In the genomic region with DNA sequence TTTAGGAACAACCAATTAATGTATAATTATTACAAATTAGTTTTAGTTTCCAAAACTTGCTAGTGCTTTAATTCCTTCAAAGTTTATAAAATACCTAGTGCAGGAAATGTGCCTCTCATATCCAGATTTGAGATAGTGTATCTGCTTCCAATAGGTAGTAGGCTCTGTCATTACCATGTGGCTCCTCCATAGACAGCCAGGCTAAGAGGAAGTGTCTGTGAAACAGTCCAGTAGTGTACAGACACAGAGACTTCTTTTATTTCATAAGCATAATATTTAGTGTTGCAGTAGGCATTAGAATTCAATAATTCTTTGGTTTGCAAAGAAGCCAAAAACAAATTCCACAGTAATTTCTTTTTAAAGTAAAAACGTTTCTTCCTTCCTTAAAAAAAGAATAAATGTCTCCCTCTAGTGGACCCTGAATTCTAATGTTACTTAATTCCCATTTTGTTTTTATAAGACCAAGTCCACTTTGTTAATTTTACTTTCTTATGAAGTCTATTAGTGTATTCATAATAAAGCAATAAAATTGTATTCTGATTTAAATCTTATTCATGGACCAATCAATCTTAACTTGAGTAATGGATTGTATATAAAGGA, we compare ENCODE assay signal across 8 cellular contexts.
DNase-seq lines count a peak whose midpoint lies in the region; ATAC-seq and TF ChIP-seq lines count a peak whose summit lies in the region.
"Had no signal": no experiment of that assay in that cellular context is flagged by ENCODE, and none has a peak within 500 bp of the region (broad histone marks: within the 10 kb centered on the region; RNA-seq: fewer than 3 reads in every experiment).

No MANE protein-coding gene starts in this region.

- H2AFZ ChIP-seq in osteoblast (ENCODE audit: low read length), result no peak overlapping the region

- no peak overlapping the region for H3K4me3 Mint-ChIP-seq in chondrocyte (ENCODE audit: unreplicated experiment)

- peaks cover 7% of the 10 kb centered on the region for H3K9me3 Mint-ChIP-seq in chondrocyte (ENCODE audit: low read depth)

- peaks cover 14% of the 10 kb centered on the region for H3K4me1 Mint-ChIP-seq in chondrocyte (ENCODE audit: low read depth)

- no peaks in the 10 kb centered on the region for H3K27me3 ChIP-seq in osteoblast (ENCODE audit: insufficient read depth, low read length)
- H3K27me3 ChIP-seq in spleen (replicated peaks in 1 of 7), result no peaks in the 10 kb centered on the region

- H3K79me2 ChIP-seq in osteoblast (ENCODE audit: insufficient read depth, low read length), result no peaks in the 10 kb centered on the region

- intact Hi-C loops in spleen (cut with DNase I; ENCODE audit: low total_unique reads), result no loop called here

- no peaks in the 10 kb centered on the region for H3K27me3 Mint-ChIP-seq in chondrocyte (ENCODE audit: low read depth)

- no peak overlapping the region for H3K4me2 ChIP-seq in osteoblast (ENCODE audit: insufficient read depth, low read length)

- H3K27ac ChIP-seq in osteoblast (ENCODE audit: low read depth, low read length) (no peak overlapping the region), spleen (no peak overlapping the region)

- no peaks in the 10 kb centered on the region for H3K36me3 ChIP-seq in osteoblast (ENCODE audit: insufficient read depth, low read length)
- H3K36me3 ChIP-seq in spleen, result no peaks in the 10 kb centered on the region

- WGBS in spleen, 5 donors, result 13 to 38% (median 29%) methylated on average over 1 of the region's 1 CpG

- no peak overlapping the region for H3K4me3 ChIP-seq in osteoblast (ENCODE audit: insufficient read depth, low read length)
- no peak overlapping the region for H3K4me3 ChIP-seq in spleen

- peaks cover under 1% of the 10 kb centered on the region for H3K4me1 ChIP-seq in osteoblast (ENCODE audit: insufficient read depth, low read length)
- H3K4me1 ChIP-seq in spleen, result peaks cover 8 to 19% (median 15%) of the 10 kb centered on the region in 6 donors

- TF ChIP-seq CTCF in GM10266 (IDR thresholded peaks at IDR 0.05; ENCODE audit: control insufficient read depth, insufficient read depth, low read depth, missing control alignments) (peak; percentile 9), chondrocyte (IDR thresholded peaks at IDR 0.05) (peak; percentile 83), osteoblast (IDR thresholded peaks at IDR 0.05; ENCODE audit: extremely low read depth, low read depth, low read length) (peak; percentile 47), spleen (IDR thresholded peaks at IDR 0.05 in 8 of 11, conservative IDR thresholded peaks at IDR 0.05 in 3 of 11) (peak in 5 of 11 experiments; percentile 14 to 32 (median 26))

- H4K20me1 ChIP-seq in osteoblast (ENCODE audit: insufficient read depth, low read length), result no peaks in the 10 kb centered on the region

- TF ChIP-seq POLR2A in spleen (IDR thresholded peaks at IDR 0.05), result no peak

- H3K27ac Mint-ChIP-seq in chondrocyte (ENCODE audit: unreplicated experiment), result no peak overlapping the region

- H3K9me3 ChIP-seq in osteoblast (ENCODE audit: low read depth, low read length) (no peaks in the 10 kb centered on the region), spleen (peaks cover 0 to 14% (median 9%) of the 10 kb centered on the region in 8 donors)

- DNase-seq in GM10266 (ENCODE audit: extremely low spot score) (no peak), MV-4-11 (lab: John Stamatoyannopoulos, UW) (peak; percentile 22), chondrocyte (ENCODE audit: low spot score) (no peak), osteoblast (ENCODE audit: insufficient read length, low spot score, missing footprints) (no peak), UCSD-AML1 (lab: John Stamatoyannopoulos, UW; ENCODE audit: unreplicated experiment) (no peak), spleen (no peak)
- DNase-seq: effector CD8-positive, alpha-beta T cell had no signal

- no peak for ATAC-seq in GM18511 (IDR thresholded peaks at IDR 0.05; ENCODE audit: unreplicated experiment)

- H3K36me3 Mint-ChIP-seq in chondrocyte (ENCODE audit: low read depth), result peaks cover 4% of the 10 kb centered on the region
